12 cellular contexts compared by ENCODE assay signal in genomic region chr11:93733474-93733873, GRCh38. TPM values are rescaled to one million over a fixed set of nuclear protein-coding genes. Genes with fewer than 3 reads are reported as not detected.
DNase-seq lines count a peak whose midpoint lies in the region; ATAC-seq and TF ChIP-seq lines count a peak whose summit lies in the region.
"Had no signal": no experiment of that assay in that cellular context is flagged by ENCODE, and none has a peak within 500 bp of the region (broad histone marks: within the 10 kb centered on the region; RNA-seq: fewer than 3 reads in every experiment).

No MANE protein-coding gene starts in this region.

- H3K4me3 Mint-ChIP-seq in activated CD8-positive, alpha-beta memory T cell treated with anti-CD3 and anti-CD28 coated beads, Interleukin-2, amount 10 ng/mL, durations not matched to agents 7 days and 5 days, result peak overlapping the region; percentile 16
- no peak overlapping the region for H3K4me3 Mint-ChIP-seq in activated naive CD8-positive, alpha-beta T cell treated with anti-CD3 and anti-CD28 coated beads for 36 hours
- H3K4me3 Mint-ChIP-seq in nephron progenitor cell, result no peak overlapping the region

- no peak for ATAC-seq in activated CD8-positive, alpha-beta memory T cell treated with anti-CD3 and anti-CD28 coated beads, Interleukin-2, amount 10 ng/mL, durations not matched to agents 7 days and 5 days
- ATAC-seq in GM21423 (IDR thresholded peaks at IDR 0.05; ENCODE audit: unreplicated experiment) (no peak), GM21381 (IDR thresholded peaks at IDR 0.05; ENCODE audit: unreplicated experiment) (no peak), GM21717 (IDR thresholded peaks at IDR 0.05; ENCODE audit: unreplicated experiment) (no peak)

- H3K27ac Mint-ChIP-seq in activated CD8-positive, alpha-beta memory T cell treated with anti-CD3 and anti-CD28 coated beads, Interleukin-2, amount 10 ng/mL, durations not matched to agents 7 days and 5 days, result peak overlapping the region; percentile 54
- peak overlapping the region; percentile 58 for H3K27ac Mint-ChIP-seq in activated naive CD8-positive, alpha-beta T cell treated with anti-CD3 and anti-CD28 coated beads for 36 hours
- H3K27ac Mint-ChIP-seq in nephron progenitor cell, result peak overlapping the region; percentile 22

- H3K9me3 Mint-ChIP-seq in activated CD8-positive, alpha-beta memory T cell treated with anti-CD3 and anti-CD28 coated beads, Interleukin-2, amount 10 ng/mL, durations not matched to agents 7 days and 5 days (ENCODE audit: low read depth), result no peaks in the 10 kb centered on the region
- H3K9me3 Mint-ChIP-seq in activated naive CD8-positive, alpha-beta T cell treated with anti-CD3 and anti-CD28 coated beads for 36 hours, result no peaks in the 10 kb centered on the region
- no peaks in the 10 kb centered on the region for H3K9me3 Mint-ChIP-seq in nephron progenitor cell

- TF ChIP-seq CTCF in nephron progenitor cell (IDR thresholded peaks at IDR 0.05), result no peak

- DNase-seq in activated CD8-positive, alpha-beta memory T cell treated with anti-CD3 and anti-CD28 coated beads, Interleukin-2, amount 10 ng/mL, durations not matched to agents 7 days and 5 days, result no peak
- no peak for DNase-seq in activated CD8-positive, alpha-beta memory T cell treated with anti-CD3 and anti-CD28 coated beads, Interleukin-2, amount 50 U/mL, for 48 hours
- peak; percentile 38 for DNase-seq in KBM-7
- DNase-seq in activated naive CD8-positive, alpha-beta T cell treated with anti-CD3 and anti-CD28 coated beads for 36 hours, result no peak
- no peak for DNase-seq in nephron progenitor cell
- DNase-seq: activated CD4-positive, CD25-positive, alpha-beta regulatory T cell treated with anti-CD3 and anti-CD28 coated beads, Interleukin-2, amount 50 U/mL, for 72 hours; NCI-H82; stimulated activated CD4-positive, alpha-beta T cell treated with anti-CD3 and anti-CD28 coated beads, Interleukin-2, amount 100 ng/mL, for 48 hours; stimulated activated naive CD4-positive, alpha-beta T cell had no signal

- H3K4me1 Mint-ChIP-seq in activated CD8-positive, alpha-beta memory T cell treated with anti-CD3 and anti-CD28 coated beads, Interleukin-2, amount 10 ng/mL, durations not matched to agents 7 days and 5 days, result peaks cover 63% of the 10 kb centered on the region
- peaks cover 47% of the 10 kb centered on the region for H3K4me1 Mint-ChIP-seq in activated naive CD8-positive, alpha-beta T cell treated with anti-CD3 and anti-CD28 coated beads for 36 hours
- peaks cover 30% of the 10 kb centered on the region for H3K4me1 Mint-ChIP-seq in nephron progenitor cell

- peaks cover 82% of the 10 kb centered on the region for H3K36me3 Mint-ChIP-seq in activated CD8-positive, alpha-beta memory T cell treated with anti-CD3 and anti-CD28 coated beads, Interleukin-2, amount 10 ng/mL, durations not matched to agents 7 days and 5 days
- H3K36me3 Mint-ChIP-seq in activated naive CD8-positive, alpha-beta T cell treated with anti-CD3 and anti-CD28 coated beads for 36 hours, result peaks cover 73% of the 10 kb centered on the region
- peaks cover 85% of the 10 kb centered on the region for H3K36me3 Mint-ChIP-seq in nephron progenitor cell (ENCODE audit: low read depth)

- CTCF ChIA-PET in activated CD8-positive, alpha-beta memory T cell treated with anti-CD3 and anti-CD28 coated beads, Interleukin-2, amount 10 ng/mL, durations not matched to agents 7 days and 5 days (lab: Charles Lee), result no interaction called here

- no peaks in the 10 kb centered on the region for H3K27me3 Mint-ChIP-seq in activated CD8-positive, alpha-beta memory T cell treated with anti-CD3 and anti-CD28 coated beads, Interleukin-2, amount 10 ng/mL, durations not matched to agents 7 days and 5 days
- no peaks in the 10 kb centered on the region for H3K27me3 Mint-ChIP-seq in activated naive CD8-positive, alpha-beta T cell treated with anti-CD3 and anti-CD28 coated beads for 36 hours
- H3K27me3 Mint-ChIP-seq in nephron progenitor cell (ENCODE audit: low read depth, poor library complexity), result no peaks in the 10 kb centered on the region

- in situ Hi-C loops in KBM-7 (cut with MboI; ENCODE audit: low pct_unique_long_range_greater_than_20kb, low sequenced_read_pairs), result no loop called here

RNA-seq across cellular contexts. Expression of gene TAF1D, which starts 7.8 kb away (rescaled TPM):
- 100 to 1,000 TPM; 201 to 221 TPM for total RNA-seq in activated CD8-positive, alpha-beta memory T cell treated with anti-CD3 and anti-CD28 coated beads, Interleukin-2, amount 10 ng/mL, durations not matched to agents 7 days and 5 days
- 100 to 1,000 TPM; 314 to 324 TPM for total RNA-seq in activated naive CD8-positive, alpha-beta T cell treated with anti-CD3 and anti-CD28 coated beads for 36 hours

RNA-seq across cellular contexts. Expression of gene C11orf54, which starts 8.0 kb away (rescaled TPM):
- total RNA-seq in activated CD8-positive, alpha-beta memory T cell treated with anti-CD3 and anti-CD28 coated beads, Interleukin-2, amount 10 ng/mL, durations not matched to agents 7 days and 5 days, result 10 to 100 TPM; 17.1 to 18.3 TPM
- 10 to 100 TPM; 12.7 to 14.5 TPM for total RNA-seq in activated naive CD8-positive, alpha-beta T cell treated with anti-CD3 and anti-CD28 coated beads for 36 hours

RNA-seq across cellular contexts. Expression of gene MED17, which starts 50.6 kb away (rescaled TPM):
- total RNA-seq in activated CD8-positive, alpha-beta memory T cell treated with anti-CD3 and anti-CD28 coated beads, Interleukin-2, amount 10 ng/mL, durations not matched to agents 7 days and 5 days, result 10 to 100 TPM; 38.8 to 47.2 TPM
- 10 to 100 TPM; 30.8 to 33.2 TPM for total RNA-seq in activated naive CD8-positive, alpha-beta T cell treated with anti-CD3 and anti-CD28 coated beads for 36 hours
